ENCODE assay signal across 1 cellular context in the genomic region with DNA sequence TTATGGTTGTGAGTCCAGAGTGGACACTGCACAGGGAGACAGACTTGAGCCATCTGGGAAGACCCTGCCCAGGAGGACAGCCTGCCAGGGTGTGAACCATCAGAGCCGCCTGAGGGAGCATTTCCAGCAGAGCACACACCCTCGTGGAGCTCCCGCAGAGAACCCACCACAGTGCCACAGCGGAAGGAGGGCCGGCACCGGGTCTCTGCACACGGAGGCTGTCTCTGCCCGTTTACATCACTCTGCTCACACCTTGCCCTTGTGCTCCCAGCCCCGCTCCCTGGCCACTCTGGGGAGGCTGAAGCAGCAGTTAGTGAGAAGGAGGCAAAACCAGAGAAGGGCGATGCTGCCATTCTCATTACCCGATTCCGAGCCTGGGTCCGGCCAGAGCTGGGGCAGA.
A peak's percentile ranks its signal among the peaks of the same experiment; 100 is the strongest.
TF ChIP-seq lines count a peak whose summit lies in the region.

No MANE protein-coding gene starts in this region.

TF ChIP-seq in HEK293, 187 proteins besides CTCF, POLR2A, EP300 and RAD21 (continued from another document):
- peak; percentile 52 for TF ChIP-seq ZIC2 (tag by site-specific recombination; IDR thresholded peaks at IDR 0.05)
